24 cellular contexts compared by ENCODE assay signal in the genomic region with DNA sequence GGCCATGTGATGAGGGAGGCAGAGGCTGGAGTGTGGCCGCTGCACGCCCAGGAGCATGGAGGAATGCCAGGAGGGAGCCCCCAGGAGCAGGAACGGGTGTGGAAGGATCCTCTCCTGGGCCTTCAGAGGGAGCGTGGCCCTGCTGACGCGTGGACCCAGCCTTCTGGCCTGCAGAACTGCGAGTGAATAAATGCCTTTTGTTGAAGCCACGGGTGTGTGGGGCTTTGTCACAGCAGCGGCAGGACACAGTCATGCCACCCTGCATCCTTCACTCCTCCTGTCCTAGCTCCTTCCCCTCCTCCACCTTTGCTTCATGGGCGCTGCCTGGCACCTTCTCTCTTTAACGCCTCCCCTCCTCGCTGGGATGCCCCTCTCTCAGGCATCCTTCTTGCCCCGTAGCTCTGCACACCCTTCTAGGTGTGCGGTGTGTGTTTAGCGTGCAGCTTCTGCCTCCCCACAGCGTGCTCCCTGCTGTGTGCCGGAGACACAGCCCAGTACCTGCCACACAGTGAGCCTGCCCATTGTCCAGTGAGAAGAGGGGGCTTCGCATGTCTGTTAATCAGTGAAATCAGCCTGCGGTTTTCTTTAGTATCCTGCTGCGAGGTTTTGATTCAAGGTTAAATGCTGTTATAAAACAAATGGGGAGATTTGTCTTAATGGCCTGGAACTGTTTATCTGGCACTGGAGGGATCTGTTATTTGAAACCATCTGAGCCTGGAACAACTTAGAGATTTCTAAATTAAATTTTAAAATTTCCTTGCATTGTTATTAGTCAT.
A peak's percentile ranks its signal among the peaks of the same experiment; 100 is the strongest.
DNase-seq lines count a peak whose midpoint lies in the region; ATAC-seq, FAIRE-seq and TF ChIP-seq lines count a peak whose summit lies in the region.
"Had no signal": no experiment of that assay in that cellular context is flagged by ENCODE, and none has a peak within 500 bp of the region (broad histone marks: within the 10 kb centered on the region; RNA-seq: fewer than 3 reads in every experiment).

No MANE protein-coding gene starts in this region.

- DNase-seq in activated CD8-positive, alpha-beta memory T cell treated with anti-CD3 and anti-CD28 coated beads, Interleukin-2, amount 50 U/mL, for 48 hours: peak; percentile 30
- DNase-seq in activated CD8-positive, alpha-beta memory T cell treated with anti-CD3 and anti-CD28 coated beads, Interleukin-2, amount 50 U/mL, for 4 hours: no peak
- DNase-seq in NCI-H345 treated with DMSO at 0.1 percent for 48 hours (lab: John Stamatoyannopoulos, UW; ENCODE audit: unreplicated experiment): peak; percentile 65
- peak; percentile 19 for DNase-seq in lung (ENCODE audit: low spot score)
- no peak for DNase-seq in urothelium cell line (ENCODE audit: low spot score)
- DNase-seq in DMS153 treated with DMSO at 0.1 percent for 48 hours (lab: John Stamatoyannopoulos, UW; ENCODE audit: unreplicated experiment): no peak
- no peak for DNase-seq in NCI-H187 (lab: John Stamatoyannopoulos, UW)
- DNase-seq: activated CD4-positive, alpha-beta T cell treated with anti-CD3 and anti-CD28 coated beads for 48 hours; activated T-cell treated with anti-CD3 and anti-CD28 coated beads for 4 hours; Caco-2; EL; IMR-90; kidney glomerular epithelial cell; natural killer cell; NCI-H1436; NCI-H510A; stimulated activated CD4-positive, alpha-beta T cell treated with anti-CD3 and anti-CD28 coated beads, Interleukin-1b, Interleukin-23, amount 100 ng/mL, for 48 hours; T-helper 17 cell had no signal

- no peaks in the 10 kb centered on the region for H3K36me3 ChIP-seq in lung (ENCODE audit: control insufficient read depth in 2 of 2, insufficient read depth in 2 of 2, low read length in 2 of 2)
- H3K36me3 ChIP-seq: adrenal gland, BLaER1, breast epithelium had no signal

- H3K9me3 ChIP-seq in lung (ENCODE audit: control insufficient read depth in 2 of 2, insufficient read depth in 1 of 2, low read length in 1 of 2): no peaks in the 10 kb centered on the region
- H3K9me3 ChIP-seq: adrenal gland, BLaER1, breast epithelium, Caco-2 had no signal

- no peak overlapping the region for H3K4me3 ChIP-seq in lung
- H3K4me3 ChIP-seq: adrenal gland, BLaER1, breast epithelium had no signal

- no peak for ATAC-seq in lung (ENCODE audit: insufficient read depth, low FRiP score)
- no peak for ATAC-seq in GM19397 (IDR thresholded peaks at IDR 0.05; ENCODE audit: unreplicated experiment)
- ATAC-seq: T-helper 17 cell had no signal

- no peak for TF ChIP-seq CTCF in lung (IDR thresholded peaks at IDR 0.05; ENCODE audit: control extremely low read depth, extremely low read depth)

- no peaks in the 10 kb centered on the region for H3K27me3 ChIP-seq in lung (ENCODE audit: control insufficient read depth, insufficient read depth)
- H3K27me3 ChIP-seq: adrenal gland, BLaER1 had no signal

- no peak overlapping the region for H3K27ac ChIP-seq in lung (ENCODE audit: low read depth in 1 of 2, low read length in 1 of 2)
- H3K27ac ChIP-seq: adrenal gland, BLaER1, breast epithelium had no signal

- no peaks in the 10 kb centered on the region for H3K4me1 ChIP-seq in lung (ENCODE audit: control insufficient read depth in 2 of 2, insufficient read depth in 2 of 2, low read length in 2 of 2)
- H3K4me1 ChIP-seq: adrenal gland, breast epithelium, Caco-2 had no signal

- FAIRE-seq in urothelium cell line (lab: Jason Lieb, UNC): peak; percentile 35
- FAIRE-seq: colon, H1 had no signal

- 84 to 90% methylated on average over 18 to 20 of the region's 20 CpGs for WGBS in lung, 2 donors

Comparison
In these comparisons a context has a peak if more than half of its experiments do, and no peak if none do; other contexts are left out.
1. DNase-seq: peak in activated CD8-positive, alpha-beta memory T cell treated with anti-CD3 and anti-CD28 coated beads, Interleukin-2, amount 50 U/mL, for 48 hours (single experiment), NCI-H345 treated with DMSO at 0.1 percent for 48 hours (single experiment) and lung (single experiment); none in activated CD8-positive, alpha-beta memory T cell treated with anti-CD3 and anti-CD28 coated beads, Interleukin-2, amount 50 U/mL, for 4 hours (single experiment), urothelium cell line (single experiment), DMS153 treated with DMSO at 0.1 percent for 48 hours (single experiment) and NCI-H187 (0 of 2).